In the genomic region with DNA sequence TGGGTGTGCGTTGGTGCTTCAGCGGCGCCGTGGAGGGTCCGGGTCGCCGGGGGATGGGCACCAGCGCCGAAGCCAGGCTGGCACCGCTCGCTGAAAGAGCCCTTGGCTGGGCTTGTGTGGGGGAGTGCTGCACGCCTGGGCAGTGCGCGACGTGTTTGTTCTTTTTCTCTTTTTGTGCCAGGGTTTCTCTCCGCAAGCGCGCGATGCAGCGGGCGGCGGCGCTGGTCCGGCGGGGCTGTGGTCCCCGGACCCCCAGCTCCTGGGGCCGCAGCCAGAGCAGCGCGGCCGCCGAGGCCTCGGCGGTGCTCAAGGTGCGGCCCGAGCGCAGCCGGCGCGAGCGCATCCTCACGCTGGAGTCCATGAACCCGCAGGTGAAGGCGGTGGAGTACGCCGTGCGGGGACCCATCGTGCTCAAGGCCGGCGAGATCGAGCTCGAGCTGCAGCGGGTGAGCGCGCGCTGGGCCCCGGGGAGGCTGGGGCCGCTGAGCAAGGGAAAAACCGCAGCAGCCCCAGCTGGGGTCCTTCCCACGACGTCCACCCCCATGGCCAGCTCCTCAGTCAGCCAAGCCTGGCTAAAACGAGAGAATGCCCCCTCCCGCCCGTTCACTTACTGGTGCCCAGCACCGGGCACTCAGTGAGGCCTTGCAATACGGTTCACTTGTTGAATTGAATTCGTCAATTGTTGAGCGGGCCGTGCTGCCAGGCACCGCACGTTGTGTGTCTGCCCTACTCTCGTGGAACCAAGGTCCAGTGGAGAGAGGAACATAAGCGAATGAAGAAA, we compare ENCODE assay signal across 1 cellular context.
TF ChIP-seq lines count a peak whose summit lies in the region.

No MANE protein-coding gene starts in this region.

TF ChIP-seq in HepG2, 621 proteins besides CTCF, POLR2A, EP300 and RAD21 (continued from another document and continues in another):
- no peak for TF ChIP-seq ZBTB4 (CRISPR knock-in tag; IDR thresholded peaks at IDR 0.05; ENCODE audit: borderline replicate concordance)
- no peak for TF ChIP-seq MYNN (CRISPR knock-in tag; IDR thresholded peaks at IDR 0.05; ENCODE audit: low read depth)
- no peak for TF ChIP-seq TP53 (CRISPR knock-in tag; conservative IDR thresholded peaks at IDR 0.05)
- TF ChIP-seq ZSCAN31 (CRISPR knock-in tag; IDR thresholded peaks at IDR 0.05; ENCODE audit: low read depth): no peak
- TF ChIP-seq REST (IDR thresholded peaks at IDR 0.05; ENCODE audit: borderline replicate concordance in 1 of 2, low read depth in 1 of 2, low read length in 2 of 2): no peak
- TF ChIP-seq USF2 (IDR thresholded peaks at IDR 0.05; ENCODE audit: low read depth, low read length): no peak
- no peak for TF ChIP-seq USF2 (CRISPR knock-in tag; IDR thresholded peaks at IDR 0.05; ENCODE audit: borderline replicate concordance)
- TF ChIP-seq ZNF234 (CRISPR knock-in tag; conservative IDR thresholded peaks at IDR 0.05): no peak; the same call in 1 of the 2 replicates
- no peak for TF ChIP-seq MTA3 (CRISPR knock-in tag; IDR thresholded peaks at IDR 0.05)
- no peak for TF ChIP-seq ZNF660 (CRISPR knock-in tag; IDR thresholded peaks at IDR 0.05; ENCODE audit: borderline replicate concordance, low read depth)
- no peak for TF ChIP-seq ATF5 (CRISPR knock-in tag; IDR thresholded peaks at IDR 0.05; ENCODE audit: low read depth)
- TF ChIP-seq CCDC6 (CRISPR knock-in tag; IDR thresholded peaks at IDR 0.05): no peak
- peak; percentile 88 for TF ChIP-seq AGO2 (optimal IDR thresholded peaks at IDR 0.05; ENCODE audit: low read depth, low read length)
- no peak; the same call in 1 of the 2 replicates for TF ChIP-seq POLR2AphosphoS5 (IDR thresholded peaks at IDR 0.05; ENCODE audit: low read depth, low read length)
- TF ChIP-seq, protein P1, sequence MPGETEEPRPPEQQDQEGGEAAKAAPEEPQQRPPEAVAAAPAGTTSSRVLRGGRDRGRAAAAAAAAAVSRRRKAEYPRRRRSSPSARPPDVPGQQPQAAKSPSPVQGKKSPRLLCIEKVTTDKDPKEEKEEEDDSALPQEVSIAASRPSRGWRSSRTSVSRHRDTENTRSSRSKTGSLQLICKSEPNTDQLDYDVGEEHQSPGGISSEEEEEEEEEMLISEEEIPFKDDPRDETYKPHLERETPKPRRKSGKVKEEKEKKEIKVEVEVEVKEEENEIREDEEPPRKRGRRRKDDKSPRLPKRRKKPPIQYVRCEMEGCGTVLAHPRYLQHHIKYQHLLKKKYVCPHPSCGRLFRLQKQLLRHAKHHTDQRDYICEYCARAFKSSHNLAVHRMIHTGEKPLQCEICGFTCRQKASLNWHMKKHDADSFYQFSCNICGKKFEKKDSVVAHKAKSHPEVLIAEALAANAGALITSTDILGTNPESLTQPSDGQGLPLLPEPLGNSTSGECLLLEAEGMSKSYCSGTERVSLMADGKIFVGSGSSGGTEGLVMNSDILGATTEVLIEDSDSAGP (CRISPR knock-in tag; IDR thresholded peaks at IDR 0.05; ENCODE audit: borderline replicate concordance): no peak
- no peak for TF ChIP-seq ZNF12 (CRISPR knock-in tag; IDR thresholded peaks at IDR 0.05)
- TF ChIP-seq RFX5 (IDR thresholded peaks at IDR 0.05; ENCODE audit: low read depth, low read length): 0 out of 2 replicates have a peak, but pooled peaks have one; percentile 7
- TF ChIP-seq PHB2 (IDR thresholded peaks at IDR 0.05; ENCODE audit: partially characterized antibody): no peak
- peak; percentile 63 for TF ChIP-seq ZNF776 (CRISPR knock-in tag; IDR thresholded peaks at IDR 0.05)
- TF ChIP-seq HNRNPUL1 (IDR thresholded peaks at IDR 0.05; ENCODE audit: low read depth, low read length): no peak
- no peak for TF ChIP-seq GTF3A (CRISPR knock-in tag; conservative IDR thresholded peaks at IDR 0.05)
- TF ChIP-seq, protein P2, sequence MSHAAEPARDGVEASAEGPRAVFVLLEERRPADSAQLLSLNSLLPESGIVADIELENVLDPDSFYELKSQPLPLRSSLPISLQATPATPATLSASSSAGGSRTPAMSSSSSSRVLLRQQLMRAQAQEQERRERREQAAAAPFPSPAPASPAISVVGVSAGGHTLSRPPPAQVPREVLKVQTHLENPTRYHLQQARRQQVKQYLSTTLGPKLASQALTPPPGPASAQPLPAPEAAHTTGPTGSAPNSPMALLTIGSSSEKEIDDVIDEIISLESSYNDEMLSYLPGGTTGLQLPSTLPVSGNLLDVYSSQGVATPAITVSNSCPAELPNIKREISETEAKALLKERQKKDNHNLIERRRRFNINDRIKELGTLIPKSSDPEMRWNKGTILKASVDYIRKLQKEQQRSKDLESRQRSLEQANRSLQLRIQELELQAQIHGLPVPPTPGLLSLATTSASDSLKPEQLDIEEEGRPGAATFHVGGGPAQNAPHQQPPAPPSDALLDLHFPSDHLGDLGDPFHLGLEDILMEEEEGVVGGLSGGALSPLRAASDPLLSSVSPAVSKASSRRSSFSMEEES (CRISPR knock-in tag; IDR thresholded peaks at IDR 0.05): no peak
- no peak for TF ChIP-seq CBX5 (CRISPR knock-in tag; IDR thresholded peaks at IDR 0.05; ENCODE audit: borderline replicate concordance)
- no peak for TF ChIP-seq NAIF1 (CRISPR knock-in tag; IDR thresholded peaks at IDR 0.05; ENCODE audit: borderline replicate concordance)
- peak; percentile 19; the same call in 1 of the 2 replicates for TF ChIP-seq ZNF691 (CRISPR knock-in tag; IDR thresholded peaks at IDR 0.05; ENCODE audit: borderline replicate concordance, low read depth)
- no peak for TF ChIP-seq ATAD3A (CRISPR knock-in tag; IDR thresholded peaks at IDR 0.05)
- no peak for TF ChIP-seq ZNF878 (CRISPR knock-in tag; IDR thresholded peaks at IDR 0.05)
- TF ChIP-seq KAT8 (CRISPR knock-in tag; IDR thresholded peaks at IDR 0.05): no peak
- no peak for TF ChIP-seq SRSF1 (optimal IDR thresholded peaks at IDR 0.05; ENCODE audit: low read depth, low read length)
- TF ChIP-seq ZNF274 (CRISPR knock-in tag; IDR thresholded peaks at IDR 0.05): no peak; the same call in 1 of the 2 replicates
- peak; percentile 43; the same call in 1 of the 2 replicates for TF ChIP-seq AHR (CRISPR knock-in tag; IDR thresholded peaks at IDR 0.05)
- no peak for TF ChIP-seq U2AF1 (optimal IDR thresholded peaks at IDR 0.05; ENCODE audit: low read depth, low read length)
- TF ChIP-seq ZSCAN5A (CRISPR knock-in tag; IDR thresholded peaks at IDR 0.05; ENCODE audit: borderline replicate concordance): no peak
- TF ChIP-seq PCBP2 (optimal IDR thresholded peaks at IDR 0.05; ENCODE audit: low read depth, low read length, poor library complexity, severe bottlenecking): no peak
- TF ChIP-seq PATZ1 (CRISPR knock-in tag; IDR thresholded peaks at IDR 0.05): no peak; the same call in 1 of the 2 replicates
- TF ChIP-seq EZH2 (conservative IDR thresholded peaks at IDR 0.05; ENCODE audit: low read depth, low read length): no peak
- TF ChIP-seq ZNF207 (IDR thresholded peaks at IDR 0.05; ENCODE audit: borderline replicate concordance): no peak
- no peak for TF ChIP-seq MED13 (CRISPR knock-in tag; IDR thresholded peaks at IDR 0.05)
- TF ChIP-seq RARG (CRISPR knock-in tag; IDR thresholded peaks at IDR 0.05; ENCODE audit: low read depth): no peak
- no peak for TF ChIP-seq ZFP1 (CRISPR knock-in tag; IDR thresholded peaks at IDR 0.05)
- 0 out of 2 replicates have a peak, but pooled peaks have one; percentile 45 for TF ChIP-seq ZNF558 (CRISPR knock-in tag; IDR thresholded peaks at IDR 0.05; ENCODE audit: borderline replicate concordance)
- TF ChIP-seq SYNCRIP (IDR thresholded peaks at IDR 0.05; ENCODE audit: insufficient read depth, low read depth, low read length): no peak
- no peak for TF ChIP-seq NFIB (CRISPR knock-in tag; IDR thresholded peaks at IDR 0.05; ENCODE audit: borderline replicate concordance)
- no peak for TF ChIP-seq ZMYM4 (CRISPR knock-in tag; IDR thresholded peaks at IDR 0.05)
